9 cellular contexts compared by ENCODE assay signal in genomic region chr4:80006935-80007744, GRCh38.
DNase-seq lines count a peak whose midpoint lies in the region; ATAC-seq, FAIRE-seq and TF ChIP-seq lines count a peak whose summit lies in the region.
"Had no signal": no experiment of that assay in that cellular context is flagged by ENCODE, and none has a peak within 500 bp of the region (broad histone marks: within the 10 kb centered on the region; RNA-seq: fewer than 3 reads in every experiment).

No MANE protein-coding gene starts in this region.

- no peaks in the 10 kb centered on the region for H3K79me2 ChIP-seq in MM.1S (ENCODE audit: low read length)

- no peak for FAIRE-seq in HTR-8/SVneo (lab: Jason Lieb, UNC)
- no peak for FAIRE-seq in GM12892 (lab: Jason Lieb, UNC)

- H4K20me1 ChIP-seq in BLaER1 (no peaks in the 10 kb centered on the region), MM.1S (ENCODE audit: insufficient read depth, low read length) (no peaks in the 10 kb centered on the region)

- peaks cover 7% of the 10 kb centered on the region for H3K4me1 Mint-ChIP-seq in WTC11

- peaks cover 18% of the 10 kb centered on the region for H3K36me3 Mint-ChIP-seq in WTC11

- no peak overlapping the region for H3K27ac Mint-ChIP-seq in WTC11

- no peaks in the 10 kb centered on the region for H3K27me3 Mint-ChIP-seq in WTC11 (ENCODE audit: low read depth)

- no peak overlapping the region; the same call in 1 of the 2 replicates for H2AFZ ChIP-seq in MM.1S (ENCODE audit: low read length)

- peaks cover 13% of the 10 kb centered on the region for H3K9me3 Mint-ChIP-seq in WTC11

- no peak for TF ChIP-seq CTCF in MM.1S (IDR thresholded peaks at IDR 0.05; ENCODE audit: low read length)
- no peak for TF ChIP-seq CTCF in WTC11 (IDR thresholded peaks at IDR 0.05)

- peak overlapping the region; percentile 25; the same call in 1 of the 2 replicates for H3K4me2 ChIP-seq in BLaER1
- peak overlapping the region; percentile 35; the same call in 1 of the 2 replicates for H3K4me2 ChIP-seq in MM.1S (ENCODE audit: low read depth, low read length)

- H3K4me1 ChIP-seq in BLaER1 (peaks cover 12% of the 10 kb centered on the region), MM.1S (ENCODE audit: low read length) (peaks cover 18% of the 10 kb centered on the region), right cardiac atrium (ENCODE audit: control insufficient read depth, insufficient read depth, low read length) (no peaks in the 10 kb centered on the region)

- DNase-seq in MM.1S: peak; percentile 67
- no peak for DNase-seq in WTC11 (ENCODE audit: low spot score)
- DNase-seq in right cardiac atrium: no peak
- DNase-seq in HTR-8/SVneo (ENCODE audit: insufficient read length, low spot score): no peak
- no peak for DNase-seq in GM12892 (ENCODE audit: insufficient read length)
- DNase-seq: kidney glomerular epithelial cell had no signal

- H3K9ac ChIP-seq in BLaER1: no peak overlapping the region
- no peak overlapping the region for H3K9ac ChIP-seq in MM.1S (ENCODE audit: low read length)

- no peak for ATAC-seq in WTC11
- peak; percentile 61 to 71 for ATAC-seq in right cardiac atrium
- ATAC-seq in HG02973 (IDR thresholded peaks at IDR 0.05; ENCODE audit: unreplicated experiment): no peak
- ATAC-seq in HG02642 (IDR thresholded peaks at IDR 0.05; ENCODE audit: poor library complexity, unreplicated experiment): no peak

- H3K4me3 Mint-ChIP-seq in WTC11: no peak overlapping the region

- POLR2A ChIA-PET in WTC11 (lab: Charles Lee): no interaction called here

- H3K9me3 ChIP-seq in BLaER1: no peaks in the 10 kb centered on the region
- no peaks in the 10 kb centered on the region for H3K9me3 ChIP-seq in MM.1S (replicated peaks; ENCODE audit: insufficient read depth, low read length)
- no peaks in the 10 kb centered on the region for H3K9me3 ChIP-seq in right cardiac atrium (ENCODE audit: control insufficient read depth, low read length)

- no peaks in the 10 kb centered on the region; the same call in 1 of the 2 replicates for H3F3A ChIP-seq in MM.1S (ENCODE audit: insufficient read depth, low read length)

- CTCF ChIA-PET in WTC11 (lab: Charles Lee): no interaction called here

- no peak for TF ChIP-seq POLR2A in GM12892 (IDR thresholded peaks at IDR 0.05; ENCODE audit: low read depth, low read length)

- no peaks in the 10 kb centered on the region for H3K27me3 ChIP-seq in BLaER1
- no peaks in the 10 kb centered on the region for H3K27me3 ChIP-seq in MM.1S (replicated peaks; ENCODE audit: insufficient read depth, low read length)
- no peaks in the 10 kb centered on the region for H3K27me3 ChIP-seq in right cardiac atrium (ENCODE audit: control insufficient read depth, insufficient read depth)

- H3K27ac ChIP-seq in BLaER1: no peak overlapping the region
- H3K27ac ChIP-seq in MM.1S (ENCODE audit: low read length): peak overlapping the region; percentile 30; the same call in 1 of the 2 replicates
- H3K27ac ChIP-seq in right cardiac atrium (ENCODE audit: low read length): no peak overlapping the region

- WGBS in right cardiac atrium: 32% methylated on average over 5 of the region's 5 CpGs

- no peaks in the 10 kb centered on the region for H3K9me2 ChIP-seq in MM.1S (replicated peaks; ENCODE audit: insufficient read depth, low read length)

- H3K36me3 ChIP-seq in BLaER1 (no peaks in the 10 kb centered on the region), MM.1S (replicated peaks; ENCODE audit: insufficient read depth, low read length) (no peaks in the 10 kb centered on the region)

- H3K4me3 ChIP-seq in BLaER1 (no peak overlapping the region), MM.1S (ENCODE audit: low read length) (no peak overlapping the region), right cardiac atrium (ENCODE audit: low read length) (no peak overlapping the region)

- intact Hi-C loops in right cardiac atrium (cut with DNase I): no loop called here

TF ChIP-seq in WTC11, 78 proteins besides CTCF, POLR2A, EP300 and RAD21:
- TF ChIP-seq ZNF281 (CRISPR knock-in tag; IDR thresholded peaks at IDR 0.05): no peak
- TF ChIP-seq GABPB1 (CRISPR knock-in tag; IDR thresholded peaks at IDR 0.05): peak; percentile 96

Comparison
In these comparisons a context has a peak if more than half of its experiments do, and no peak if none do; other contexts are left out.
1. ATAC-seq: peak in right cardiac atrium (2 of 2); none in WTC11 (single experiment), HG02973 (single experiment) and HG02642 (single experiment).